In the genomic region with DNA sequence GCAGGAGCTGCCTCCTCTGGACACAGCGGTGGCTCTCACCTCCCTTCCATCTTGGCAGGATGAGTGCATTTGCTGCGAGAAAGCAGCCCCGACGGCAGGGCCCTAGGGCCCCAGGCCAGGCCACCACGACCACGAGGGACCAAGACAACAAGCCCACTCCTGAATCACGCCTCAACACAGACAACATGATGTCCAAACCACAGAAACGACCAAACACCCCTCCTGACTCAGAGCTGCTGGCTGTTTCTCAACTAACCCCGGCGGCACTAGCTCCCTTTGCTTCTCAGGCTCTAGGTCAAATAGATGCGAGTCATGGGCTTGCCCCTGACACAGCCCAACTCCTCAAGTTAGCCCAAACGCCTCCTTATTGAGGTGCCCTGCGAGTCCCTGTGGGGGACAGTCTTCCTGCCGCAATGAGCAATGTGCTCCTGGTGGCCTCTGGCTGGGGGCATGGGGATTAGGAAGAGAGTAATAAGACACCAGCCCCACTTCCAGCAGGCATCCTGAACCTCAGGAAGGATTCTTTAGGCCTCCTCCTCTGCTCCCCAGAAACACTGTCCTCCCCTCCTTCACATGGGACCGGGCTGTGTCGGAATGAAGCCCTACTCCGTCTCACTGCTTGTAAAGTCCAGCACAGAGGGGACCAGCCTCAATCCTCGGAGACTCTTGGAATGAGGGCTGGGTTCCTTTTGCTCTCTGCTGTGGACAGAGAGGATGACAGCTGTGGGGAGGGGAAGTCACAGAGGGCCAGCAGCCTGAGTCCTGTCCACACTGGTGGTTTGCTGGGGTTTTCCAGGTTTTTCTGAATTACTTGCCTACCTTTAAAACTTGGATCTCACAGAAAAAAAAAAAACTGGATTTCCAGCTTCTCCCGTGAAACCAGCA, we compare ENCODE assay signal across 12 cellular contexts. TPM values are rescaled to one million over a fixed set of nuclear protein-coding genes. Genes with fewer than 3 reads are reported as not detected.
DNase-seq lines count a peak whose midpoint lies in the region; ATAC-seq and TF ChIP-seq lines count a peak whose summit lies in the region.
"Had no signal": no experiment of that assay in that cellular context is flagged by ENCODE, and none has a peak within 500 bp of the region (broad histone marks: within the 10 kb centered on the region; RNA-seq: fewer than 3 reads in every experiment).

No MANE protein-coding gene starts in this region.

- intact Hi-C loops in cardiac septum (cut with DNase I) = no loop called here

- no peak overlapping the region for H3K4me3 Mint-ChIP-seq in activated naive CD8-positive, alpha-beta T cell treated with anti-CD3 and anti-CD28 coated beads, Interleukin-2, amount 50 U/mL, for 24 hours

- TF ChIP-seq CTCF in AG09319 (IDR thresholded peaks at IDR 0.05; ENCODE audit: low read depth, low read length) = no peak

- DNase-seq in AG09319 (ENCODE audit: extremely low read depth, low read depth) = peak; percentile 22
- DNase-seq in HCEC 1CT = peak; percentile 73
- no peak for DNase-seq in activated naive CD8-positive, alpha-beta T cell treated with anti-CD3 and anti-CD28 coated beads, Interleukin-2, amount 50 U/mL, for 24 hours
- peak; percentile 57 for DNase-seq in kidney tubule cell (ENCODE audit: low spot score)
- DNase-seq in cardiac septum (ENCODE audit: low spot score) = no peak
- DNase-seq in putamen (ENCODE audit: low spot score) = no peak
- no peak for DNase-seq in NCI-H2107 (lab: John Stamatoyannopoulos, UW)
- no peak for DNase-seq in SW 1271 (lab: John Stamatoyannopoulos, UW)
- DNase-seq: DMS79, lower lobe of right lung, NCI-H446 had no signal

- peaks cover 58% of the 10 kb centered on the region for H3K36me3 Mint-ChIP-seq in activated naive CD8-positive, alpha-beta T cell treated with anti-CD3 and anti-CD28 coated beads, Interleukin-2, amount 50 U/mL, for 24 hours (ENCODE audit: low read depth)

- peak; percentile 37 for ATAC-seq in activated naive CD8-positive, alpha-beta T cell treated with anti-CD3 and anti-CD28 coated beads, Interleukin-2, amount 50 U/mL, for 24 hours
- ATAC-seq: lower lobe of right lung had no signal

- peak overlapping the region; percentile 47 for H3K27ac Mint-ChIP-seq in activated naive CD8-positive, alpha-beta T cell treated with anti-CD3 and anti-CD28 coated beads, Interleukin-2, amount 50 U/mL, for 24 hours

- H3K4me1 Mint-ChIP-seq in activated naive CD8-positive, alpha-beta T cell treated with anti-CD3 and anti-CD28 coated beads, Interleukin-2, amount 50 U/mL, for 24 hours = peaks cover 62% of the 10 kb centered on the region

- no peaks in the 10 kb centered on the region for H3K9me3 Mint-ChIP-seq in activated naive CD8-positive, alpha-beta T cell treated with anti-CD3 and anti-CD28 coated beads, Interleukin-2, amount 50 U/mL, for 24 hours

- no peaks in the 10 kb centered on the region for H3K27me3 Mint-ChIP-seq in activated naive CD8-positive, alpha-beta T cell treated with anti-CD3 and anti-CD28 coated beads, Interleukin-2, amount 50 U/mL, for 24 hours

RNA-seq across cellular contexts. Expression of gene ATF5, which starts 6.9 kb away (rescaled TPM):
- 10.6 TPM for total RNA-seq in cardiac septum

RNA-seq across cellular contexts. Expression of gene NUP62, which starts 7.2 kb away (rescaled TPM):
- total RNA-seq in cardiac septum = 26.8 TPM

RNA-seq across cellular contexts. Expression of gene IL4I1, which starts 25.4 kb away (rescaled TPM):
- 1.2 TPM for total RNA-seq in cardiac septum
- total RNA-seq: vagina had no signal

RNA-seq across cellular contexts. Expression of gene SIGLEC11, which starts 38.9 kb away (rescaled TPM):
- total RNA-seq in cardiac septum = 0.27 TPM

RNA-seq across cellular contexts. Expression of gene TBC1D17, which starts 44.6 kb away (rescaled TPM):
- 48.0 TPM for total RNA-seq in cardiac septum

Comparison
In these comparisons a context has a peak if more than half of its experiments do, and no peak if none do; other contexts are left out.
1. DNase-seq: peak in AG09319 (single experiment), HCEC 1CT (single experiment) and kidney tubule cell (single experiment); none in activated naive CD8-positive, alpha-beta T cell treated with anti-CD3 and anti-CD28 coated beads, Interleukin-2, amount 50 U/mL, for 24 hours (single experiment), cardiac septum (single experiment), putamen (single experiment), NCI-H2107 (single experiment) and SW 1271 (0 of 2).